1 cellular context compared by ENCODE assay signal in the genomic region with DNA sequence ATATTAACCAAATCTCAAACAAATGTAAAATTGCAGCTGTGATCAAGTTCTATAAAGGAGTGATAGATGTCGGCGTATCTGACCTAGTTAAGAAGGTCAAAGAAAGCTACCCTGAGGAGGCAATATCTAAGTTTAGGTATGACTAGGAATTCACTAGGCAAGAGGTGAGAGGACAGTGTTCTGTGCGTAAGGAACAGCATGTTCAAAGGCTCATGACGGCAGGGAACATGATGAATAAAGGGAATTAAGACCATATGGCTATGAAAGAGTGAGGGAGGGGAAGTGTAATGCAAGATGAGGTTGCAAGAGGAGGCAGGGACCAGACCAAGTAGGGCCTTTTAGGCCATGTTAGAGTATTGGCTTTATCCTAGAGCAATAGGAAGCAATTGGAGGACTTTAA.
TF ChIP-seq lines count a peak whose summit lies in the region.

No MANE protein-coding gene starts in this region.

TF ChIP-seq in WTC11, 78 proteins besides CTCF, POLR2A, EP300 and RAD21 (continued from another document):
- TF ChIP-seq SMAD3 (CRISPR knock-in tag; IDR thresholded peaks at IDR 0.05; ENCODE audit: borderline replicate concordance) (no peak), CREM (CRISPR knock-in tag; IDR thresholded peaks at IDR 0.05) (no peak), ZNF396 (CRISPR knock-in tag; IDR thresholded peaks at IDR 0.05; ENCODE audit: borderline replicate concordance) (no peak), ESRRA (CRISPR knock-in tag; IDR thresholded peaks at IDR 0.05; ENCODE audit: borderline replicate concordance) (no peak), ZNF317 (CRISPR knock-in tag; IDR thresholded peaks at IDR 0.05; ENCODE audit: borderline replicate concordance, low read depth) (no peak), ETV6 (CRISPR knock-in tag; IDR thresholded peaks at IDR 0.05) (no peak), CREB1 (CRISPR knock-in tag; IDR thresholded peaks at IDR 0.05) (no peak)
- TF ChIP-seq, protein P1, sequence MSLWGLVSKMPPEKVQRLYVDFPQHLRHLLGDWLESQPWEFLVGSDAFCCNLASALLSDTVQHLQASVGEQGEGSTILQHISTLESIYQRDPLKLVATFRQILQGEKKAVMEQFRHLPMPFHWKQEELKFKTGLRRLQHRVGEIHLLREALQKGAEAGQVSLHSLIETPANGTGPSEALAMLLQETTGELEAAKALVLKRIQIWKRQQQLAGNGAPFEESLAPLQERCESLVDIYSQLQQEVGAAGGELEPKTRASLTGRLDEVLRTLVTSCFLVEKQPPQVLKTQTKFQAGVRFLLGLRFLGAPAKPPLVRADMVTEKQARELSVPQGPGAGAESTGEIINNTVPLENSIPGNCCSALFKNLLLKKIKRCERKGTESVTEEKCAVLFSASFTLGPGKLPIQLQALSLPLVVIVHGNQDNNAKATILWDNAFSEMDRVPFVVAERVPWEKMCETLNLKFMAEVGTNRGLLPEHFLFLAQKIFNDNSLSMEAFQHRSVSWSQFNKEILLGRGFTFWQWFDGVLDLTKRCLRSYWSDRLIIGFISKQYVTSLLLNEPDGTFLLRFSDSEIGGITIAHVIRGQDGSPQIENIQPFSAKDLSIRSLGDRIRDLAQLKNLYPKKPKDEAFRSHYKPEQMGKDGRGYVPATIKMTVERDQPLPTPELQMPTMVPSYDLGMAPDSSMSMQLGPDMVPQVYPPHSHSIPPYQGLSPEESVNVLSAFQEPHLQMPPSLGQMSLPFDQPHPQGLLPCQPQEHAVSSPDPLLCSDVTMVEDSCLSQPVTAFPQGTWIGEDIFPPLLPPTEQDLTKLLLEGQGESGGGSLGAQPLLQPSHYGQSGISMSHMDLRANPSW (CRISPR knock-in tag; conservative IDR thresholded peaks at IDR 0.05; ENCODE audit: low read depth) = no peak
- TF ChIP-seq, protein P2, sequence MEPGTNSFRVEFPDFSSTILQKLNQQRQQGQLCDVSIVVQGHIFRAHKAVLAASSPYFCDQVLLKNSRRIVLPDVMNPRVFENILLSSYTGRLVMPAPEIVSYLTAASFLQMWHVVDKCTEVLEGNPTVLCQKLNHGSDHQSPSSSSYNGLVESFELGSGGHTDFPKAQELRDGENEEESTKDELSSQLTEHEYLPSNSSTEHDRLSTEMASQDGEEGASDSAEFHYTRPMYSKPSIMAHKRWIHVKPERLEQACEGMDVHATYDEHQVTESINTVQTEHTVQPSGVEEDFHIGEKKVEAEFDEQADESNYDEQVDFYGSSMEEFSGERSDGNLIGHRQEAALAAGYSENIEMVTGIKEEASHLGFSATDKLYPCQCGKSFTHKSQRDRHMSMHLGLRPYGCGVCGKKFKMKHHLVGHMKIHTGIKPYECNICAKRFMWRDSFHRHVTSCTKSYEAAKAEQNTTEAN (CRISPR knock-in tag; IDR thresholded peaks at IDR 0.05) = no peak
